Comparison of ENCODE assay signal across 18 cellular contexts in the genomic region with DNA sequence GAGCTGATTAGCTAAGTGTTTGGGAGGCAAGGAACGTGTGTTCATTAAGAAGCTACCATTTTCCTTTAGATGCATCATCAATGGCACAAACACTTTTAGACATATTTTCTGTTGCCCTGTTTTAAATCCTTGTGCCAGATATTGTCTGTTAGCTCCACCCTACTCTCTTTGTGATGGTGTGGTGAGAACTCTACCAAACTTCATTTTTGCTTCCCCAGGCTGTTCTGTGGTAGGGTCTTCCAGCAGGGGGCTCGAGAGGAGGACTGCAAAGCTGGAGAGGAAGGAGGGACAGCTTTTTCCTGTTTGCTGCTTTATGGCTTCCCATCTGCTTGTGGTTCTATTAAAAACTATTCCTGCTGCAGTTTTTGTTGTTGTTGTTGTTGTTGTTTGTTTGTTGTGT. TPM values are rescaled to one million over a fixed set of nuclear protein-coding genes. Genes with fewer than 3 reads are reported as not detected.
A peak's percentile ranks its signal among the peaks of the same experiment; 100 is the strongest.
DNase-seq lines count a peak whose midpoint lies in the region; ATAC-seq, FAIRE-seq and TF ChIP-seq lines count a peak whose summit lies in the region.
"Had no signal": no experiment of that assay in that cellular context is flagged by ENCODE, and none has a peak within 500 bp of the region (broad histone marks: within the 10 kb centered on the region; RNA-seq: fewer than 3 reads in every experiment).

No MANE protein-coding gene starts in this region.

- no peak overlapping the region for H2BK120ac ChIP-seq in mesendoderm (ENCODE audit: low read depth, low read length)
- no peak overlapping the region for H2BK120ac ChIP-seq in mesenchymal stem cell (ENCODE audit: low read depth, low read length)

- no peaks in the 10 kb centered on the region for H3K9me3 ChIP-seq in adipocyte (ENCODE audit: control insufficient read depth, low read length)
- no peaks in the 10 kb centered on the region for H3K9me3 ChIP-seq in mesenchymal stem cell (ENCODE audit: control insufficient read depth, low read length)
- H3K9me3 ChIP-seq: spleen, vagina had no signal

- no CpG with 5 or more reads among the region's 2 CpGs for WGBS in mesendoderm (ENCODE audit: extremely low coverage, insufficient coverage, low lambda C conversion rate)
- 43% methylated on average over 1 of the region's 2 CpGs for WGBS in mesenchymal stem cell

- H3K56ac ChIP-seq in mesendoderm (ENCODE audit: low read length) = no peak overlapping the region

- H3K79me2 ChIP-seq in mesendoderm (ENCODE audit: control insufficient read depth, insufficient read depth, low read length) = no peaks in the 10 kb centered on the region
- H3K79me2 ChIP-seq: parathyroid adenoma had no signal

- no peak for FAIRE-seq in D721Med (lab: Jason Lieb, UNC)

- H2AFZ ChIP-seq in mesenchymal stem cell (ENCODE audit: low read depth, low read length) = no peak overlapping the region
- H2AFZ ChIP-seq: parathyroid adenoma had no signal

- no peak overlapping the region for H2BK12ac ChIP-seq in mesenchymal stem cell (ENCODE audit: low read length in 2 of 2)

- H3K14ac ChIP-seq in mesenchymal stem cell (ENCODE audit: low read length in 2 of 2) = no peak overlapping the region

- H4K91ac ChIP-seq in mesenchymal stem cell (ENCODE audit: low read length) = no peak overlapping the region

- H2AK5ac ChIP-seq in mesendoderm (ENCODE audit: low read length) = no peak overlapping the region
- no peak overlapping the region for H2AK5ac ChIP-seq in mesenchymal stem cell (ENCODE audit: low read length, severe bottlenecking)

- H2BK5ac ChIP-seq in mesendoderm (ENCODE audit: low read length) = no peak overlapping the region
- H2BK5ac ChIP-seq in mesenchymal stem cell (ENCODE audit: low read depth, low read length, poor library complexity, severe bottlenecking) = no peak overlapping the region

- H3K27me3 ChIP-seq in adipocyte (replicated peaks; ENCODE audit: control insufficient read depth, insufficient read depth, low read length) = no peaks in the 10 kb centered on the region
- no peaks in the 10 kb centered on the region for H3K27me3 ChIP-seq in mesendoderm (ENCODE audit: insufficient read depth, low read length, poor library complexity)
- H3K27me3 ChIP-seq in mesenchymal stem cell (ENCODE audit: control insufficient read depth in 1 of 2, insufficient read depth in 1 of 2, low read length in 2 of 2) = no peaks in the 10 kb centered on the region
- H3K27me3 ChIP-seq: vagina had no signal

- peaks cover 61% of the 10 kb centered on the region for H3K4me1 ChIP-seq in adipocyte (ENCODE audit: control insufficient read depth, insufficient read depth, low read length)
- no peaks in the 10 kb centered on the region for H3K4me1 ChIP-seq in mesendoderm (ENCODE audit: control insufficient read depth, low read depth, low read length)
- peaks cover 1% of the 10 kb centered on the region for H3K4me1 ChIP-seq in mesenchymal stem cell (ENCODE audit: control insufficient read depth, insufficient read depth, low read depth, low read length)
- H3K4me1 ChIP-seq: parathyroid adenoma, vagina had no signal

- H4K8ac ChIP-seq in mesendoderm (ENCODE audit: low read depth, low read length) (no peak overlapping the region), mesenchymal stem cell (ENCODE audit: low read length) (no peak overlapping the region)

- H3K27ac ChIP-seq in mesendoderm (ENCODE audit: low read depth, low read length) (no peak overlapping the region), mesenchymal stem cell (ENCODE audit: low read length, poor library complexity, severe bottlenecking) (no peak overlapping the region)
- H3K27ac ChIP-seq: parathyroid adenoma, spleen, vagina had no signal

- TF ChIP-seq CTCF in D721Med (IDR thresholded peaks at IDR 0.05; ENCODE audit: insufficient read depth, missing control alignments) (peak; percentile 32), HFF-Myc (IDR thresholded peaks at IDR 0.05; ENCODE audit: low read depth, low read length, missing control alignments) (peak; percentile 19)

- H4K5ac ChIP-seq in mesendoderm (ENCODE audit: low read length) = no peak overlapping the region

- H3K79me1 ChIP-seq in mesendoderm (ENCODE audit: low read length) (no peaks in the 10 kb centered on the region), mesenchymal stem cell (replicated peaks; ENCODE audit: low read length, poor library complexity, severe bottlenecking) (no peaks in the 10 kb centered on the region)

- no peak overlapping the region for H3K23ac ChIP-seq in mesendoderm (ENCODE audit: low read length)
- H3K23ac ChIP-seq in mesenchymal stem cell (ENCODE audit: low read length in 2 of 2) = no peak overlapping the region

- DNase-seq in D721Med (ENCODE audit: insufficient read length, low spot score) (no peak), HFF-Myc (ENCODE audit: extremely low read depth, low read depth) (no peak), adipocyte (ENCODE audit: low read depth) (no peak), mesendoderm (peak; percentile 47), NCI-H1694 (lab: John Stamatoyannopoulos, UW) (no peak), mesenchymal stem cell (no peak)
- DNase-seq: activated CD4-positive, alpha-beta T cell treated with anti-CD3 and anti-CD28 coated beads, Interleukin-2, amount 50 U/mL, for 1 hour; activated T-cell treated with anti-CD3 and anti-CD28 coated beads, Interleukin-2, amount 50 U/mL, for 24 hours; CD4-positive, CD25-positive, alpha-beta regulatory T cell; Kasumi-1; NCI-H187 treated with DMSO at 0.1 percent for 48 hours; NCI-H774; SHP77; spleen; stimulated activated naive CD8-positive, alpha-beta T cell treated with anti-CD3 and anti-CD28 coated beads, Interleukin-15, Interleukin-2, amounts not matched to agents 100 U/mL and 50 U/mL, for 24 hours had no signal

- H3K36me3 ChIP-seq in adipocyte (ENCODE audit: control insufficient read depth, insufficient read depth, low read length, severe bottlenecking) (no peaks in the 10 kb centered on the region), mesendoderm (ENCODE audit: control insufficient read depth, insufficient read depth, low read length) (no peaks in the 10 kb centered on the region), mesenchymal stem cell (ENCODE audit: control insufficient read depth in 1 of 2, insufficient read depth in 2 of 2, low read depth in 1 of 2, low read length in 2 of 2) (no peaks in the 10 kb centered on the region)
- H3K36me3 ChIP-seq: spleen, vagina had no signal

- H2BK15ac ChIP-seq in mesendoderm (replicated peaks; ENCODE audit: low read depth) (no peak overlapping the region), mesenchymal stem cell (ENCODE audit: low read depth, poor library complexity, severe bottlenecking) (no peak overlapping the region)

- H3K4me2 ChIP-seq in mesendoderm (ENCODE audit: low read length) (no peak overlapping the region), mesenchymal stem cell (ENCODE audit: low read length, poor library complexity, severe bottlenecking) (no peak overlapping the region)

- no peak overlapping the region for H3K4me3 ChIP-seq in HFF-Myc (replicated peaks; ENCODE audit: low read depth, low read length)
- H3K4me3 ChIP-seq in adipocyte (ENCODE audit: low read length) = no peak overlapping the region
- no peak overlapping the region for H3K4me3 ChIP-seq in mesendoderm (ENCODE audit: low read length)
- H3K4me3 ChIP-seq in mesenchymal stem cell (ENCODE audit: insufficient read depth in 1 of 2, low read depth in 1 of 2, low read length in 2 of 2) = no peak overlapping the region
- H3K4me3 ChIP-seq: spleen, vagina had no signal

- no peak overlapping the region for H3K4ac ChIP-seq in mesendoderm (ENCODE audit: low read depth, low read length)
- H3K4ac ChIP-seq in mesenchymal stem cell (ENCODE audit: low read depth in 1 of 2, low read length in 2 of 2) = no peak overlapping the region

- H3K9ac ChIP-seq in adipocyte (ENCODE audit: low read length) (peak overlapping the region; percentile 48), mesendoderm (ENCODE audit: low read length) (no peak overlapping the region), mesenchymal stem cell (ENCODE audit: low read length) (no peak overlapping the region)
- H3K9ac ChIP-seq: parathyroid adenoma had no signal

- no peak for ATAC-seq in HG03135 (IDR thresholded peaks at IDR 0.05; ENCODE audit: unreplicated experiment)
- ATAC-seq: stimulated activated naive CD8-positive, alpha-beta T cell treated with anti-CD3 and anti-CD28 coated beads, Interleukin-15, Interleukin-2, amounts not matched to agents 100 U/mL and 50 U/mL, for 24 hours had no signal

- H3K18ac ChIP-seq in mesendoderm (ENCODE audit: low read length) = no peak overlapping the region
- no peak overlapping the region for H3K18ac ChIP-seq in mesenchymal stem cell (ENCODE audit: low read depth in 1 of 2, low read length in 2 of 2)

RNA-seq across cellular contexts. Expression of gene STRAP, which starts 23.8 kb away (rescaled TPM):
- polyA plus RNA-seq in mesendoderm (2013, experiment 1 of 2) = 286 TPM
- polyA plus RNA-seq in mesendoderm (2013, experiment 2 of 2) = 280 TPM
- polyA plus RNA-seq in mesenchymal stem cell (2013, experiment 1 of 2) = 205 TPM
- polyA plus RNA-seq in mesenchymal stem cell (2013, experiment 2 of 2) = 207 TPM

RNA-seq across cellular contexts. Expression of gene DERA, which starts 52.8 kb away (rescaled TPM):
- polyA plus RNA-seq in mesendoderm (2013, experiment 1 of 2) = 10.9 TPM
- polyA plus RNA-seq in mesendoderm (2013, experiment 2 of 2) = 11.4 TPM
- 13.8 TPM for polyA plus RNA-seq in mesenchymal stem cell (2013, experiment 1 of 2)
- 14.0 TPM for polyA plus RNA-seq in mesenchymal stem cell (2013, experiment 2 of 2)
